ENCODE assay signal across 11 cellular contexts in genomic region chr16:84520778-84521770, GRCh38. TPM values are rescaled to one million over a fixed set of nuclear protein-coding genes. Genes with fewer than 3 reads are reported as not detected.
A peak's percentile ranks its signal among the peaks of the same experiment; 100 is the strongest.
DNase-seq lines count a peak whose midpoint lies in the region; ATAC-seq and TF ChIP-seq lines count a peak whose summit lies in the region.
"Had no signal": no experiment of that assay in that cellular context is flagged by ENCODE, and none has a peak within 500 bp of the region (broad histone marks: within the 10 kb centered on the region; RNA-seq: fewer than 3 reads in every experiment).

No MANE protein-coding gene starts in this region.

- no peaks in the 10 kb centered on the region for H4K20me1 ChIP-seq in mammary epithelial cell (ENCODE audit: insufficient read depth, low read length)

- H3K4me1 ChIP-seq in mammary epithelial cell (ENCODE audit: insufficient read depth, low read length) (peaks cover 19% of the 10 kb centered on the region), upper lobe of right lung (no peaks in the 10 kb centered on the region)
- H3K4me1 ChIP-seq in effector memory CD4-positive, alpha-beta T cell (ENCODE audit: control insufficient read depth, insufficient read depth, low read length, poor library complexity, severe bottlenecking): peaks cover 8% of the 10 kb centered on the region

- dilution Hi-C loops in mammary epithelial cell (cut with HindIII; ENCODE audit: low sequenced_read_pairs): no loop called here

- peak overlapping the region; percentile 61 for H3K27ac ChIP-seq in mammary epithelial cell (ENCODE audit: insufficient read depth, low read depth, low read length)
- no peak overlapping the region for H3K27ac ChIP-seq in upper lobe of right lung
- H3K27ac ChIP-seq in effector memory CD4-positive, alpha-beta T cell (ENCODE audit: insufficient read depth, low read length, poor library complexity, severe bottlenecking): no peak overlapping the region
- H3K27ac ChIP-seq: dorsolateral prefrontal cortex had no signal

- no peaks in the 10 kb centered on the region for H3K79me2 ChIP-seq in mammary epithelial cell (ENCODE audit: insufficient read depth, low read length)

- no peaks in the 10 kb centered on the region for H3K9me3 ChIP-seq in mammary epithelial cell (replicated peaks; ENCODE audit: insufficient read depth, low read length)
- H3K9me3 ChIP-seq in upper lobe of right lung: no peaks in the 10 kb centered on the region
- no peaks in the 10 kb centered on the region for H3K9me3 ChIP-seq in effector memory CD4-positive, alpha-beta T cell (ENCODE audit: control insufficient read depth, low read length)

- H3K36me3 Mint-ChIP-seq in activated naive CD4-positive, alpha-beta T cell treated with anti-CD3 and anti-CD28 coated beads for 36 hours (ENCODE audit: low read depth): no peaks in the 10 kb centered on the region

- peak; percentile 76 for ATAC-seq in upper lobe of right lung

- H2AFZ ChIP-seq in mammary epithelial cell (ENCODE audit: low read depth, low read length): peak overlapping the region; percentile 69

- H3K4me1 Mint-ChIP-seq in activated naive CD4-positive, alpha-beta T cell treated with anti-CD3 and anti-CD28 coated beads for 36 hours (ENCODE audit: low read depth): peaks cover 43% of the 10 kb centered on the region

- H3K36me3 ChIP-seq in mammary epithelial cell (ENCODE audit: insufficient read depth, low read length) (no peaks in the 10 kb centered on the region), upper lobe of right lung (no peaks in the 10 kb centered on the region)
- no peaks in the 10 kb centered on the region for H3K36me3 ChIP-seq in effector memory CD4-positive, alpha-beta T cell (ENCODE audit: control insufficient read depth, insufficient read depth, low read length)

- no peaks in the 10 kb centered on the region for H3K27me3 Mint-ChIP-seq in activated naive CD4-positive, alpha-beta T cell treated with anti-CD3 and anti-CD28 coated beads for 36 hours (ENCODE audit: low read depth)

- CTCF ChIA-PET in activated naive CD4-positive, alpha-beta T cell treated with anti-CD3 and anti-CD28 coated beads for 36 hours (lab: Charles Lee): interaction anchor here (1.1 kb wide), 1 partner anchor 11 kb away, joined by 4 read pairs; no protein-coding TSS in a partner anchor
- CTCF ChIA-PET in mammary epithelial cell (lab: Charles Lee; ENCODE audit: low non-redundant PET): no interaction called here

- TSS peak; percentile 60 for BruUV-seq in mammary epithelial cell (replicated peaks; lab: Mats Ljungman, UMichigan)

- intact Hi-C loops in activated naive CD4-positive, alpha-beta T cell treated with anti-CD3 and anti-CD28 coated beads for 36 hours (cut with micrococcal nuclease): no loop called here
- intact Hi-C loops in mammary epithelial cell (cut with micrococcal nuclease): no loop called here
- intact Hi-C loops in upper lobe of right lung (cut with DNase I): no loop called here

- peak overlapping the region; percentile 25 for H3K9ac ChIP-seq in mammary epithelial cell (ENCODE audit: insufficient read depth, low read length)

- whole genome bisulfite sequencing in mammary epithelial cell (ENCODE audit: low coverage, missing lambda C conversion rate): 19% methylated on average over 19 of the region's 19 CpGs

- in situ Hi-C loops in mammary epithelial cell (cut with MboI; ENCODE audit: low sequenced_read_pairs in 2 of 2): loop anchor here (25.0 kb wide), 2 partner anchors 191 to 466 kb away; no protein-coding TSS in a partner anchor

- TF ChIP-seq CTCF in mammary epithelial cell (conservative IDR thresholded peaks at IDR 0.05 in 1 of 2, IDR thresholded peaks at IDR 0.05 in 1 of 2; ENCODE audit: extremely low read depth in 1 of 2, insufficient read depth in 1 of 2, low read depth in 1 of 2, low read length in 2 of 2): no peak
- no peak for TF ChIP-seq CTCF in upper lobe of right lung (IDR thresholded peaks at IDR 0.05)

- no peaks in the 10 kb centered on the region for H3K27me3 ChIP-seq in mammary epithelial cell (ENCODE audit: insufficient read depth, low read length)
- H3K27me3 ChIP-seq in upper lobe of right lung: no peaks in the 10 kb centered on the region
- H3K27me3 ChIP-seq in effector memory CD4-positive, alpha-beta T cell (replicated peaks; ENCODE audit: control insufficient read depth, insufficient read depth, low read length, poor library complexity, severe bottlenecking): no peaks in the 10 kb centered on the region
- H3K27me3 ChIP-seq: dorsolateral prefrontal cortex had no signal

- peak; percentile 35 for DNase-seq in activated naive CD4-positive, alpha-beta T cell treated with anti-CD3 and anti-CD28 coated beads for 36 hours
- DNase-seq in activated naive CD4-positive, alpha-beta T cell treated with anti-CD3 and anti-CD28 coated beads, Interleukin-2, amount 50 U/mL, for 16 hours: no peak
- DNase-seq in NCI-H2196 treated with DMSO at 0.1 percent for 48 hours (lab: John Stamatoyannopoulos, UW; ENCODE audit: unreplicated experiment) (peak; percentile 93), mammary epithelial cell (peak; percentile 85), upper lobe of right lung (peak; percentile 72), nucleus accumbens (lab: John Stamatoyannopoulos, UW) (no peak)
- DNase-seq in effector memory CD4-positive, alpha-beta T cell: no peak
- no peak for DNase-seq in activated CD4-positive, CD25-positive, alpha-beta regulatory T cell treated with anti-CD3 and anti-CD28 coated beads, Interleukin-2, amount 50 U/mL, for 72 hours
- DNase-seq: activated CD4-positive, alpha-beta T cell treated with anti-CD3 and anti-CD28 coated beads, Interleukin-2, amount 50 U/mL, for 4 hours; dorsolateral prefrontal cortex; stimulated activated CD4-positive, alpha-beta T cell treated with anti-CD3 and anti-CD28 coated beads, Interleukin-2, amount 100 ng/mL, for 48 hours had no signal

- H3K4me2 ChIP-seq in mammary epithelial cell (ENCODE audit: insufficient read depth, low read depth, low read length): peak overlapping the region; percentile 48

- no peak overlapping the region for H3K4me3 ChIP-seq in mammary epithelial cell (replicated peaks in 1 of 3; ENCODE audit: insufficient read depth in 1 of 3, low read depth in 2 of 3, low read length in 3 of 3)
- H3K4me3 ChIP-seq in upper lobe of right lung: no peak overlapping the region
- no peak overlapping the region for H3K4me3 ChIP-seq in effector memory CD4-positive, alpha-beta T cell (ENCODE audit: insufficient read depth, low read depth, low read length, poor library complexity, severe bottlenecking)
- H3K4me3 ChIP-seq: dorsolateral prefrontal cortex had no signal

- H3K9me3 Mint-ChIP-seq in activated naive CD4-positive, alpha-beta T cell treated with anti-CD3 and anti-CD28 coated beads for 36 hours: no peaks in the 10 kb centered on the region

- H3K27ac Mint-ChIP-seq in activated naive CD4-positive, alpha-beta T cell treated with anti-CD3 and anti-CD28 coated beads for 36 hours: no peak overlapping the region

- no peak overlapping the region for H3K4me3 Mint-ChIP-seq in activated naive CD4-positive, alpha-beta T cell treated with anti-CD3 and anti-CD28 coated beads for 36 hours

RNA-seq across cellular contexts. Expression of gene MEAK7, which starts 16.6 kb away (rescaled TPM):
- total RNA-seq in activated naive CD4-positive, alpha-beta T cell treated with anti-CD3 and anti-CD28 coated beads for 36 hours: 1 to 10 TPM; 6.3 to 7.0 TPM
- total RNA-seq in mammary epithelial cell: 100 to 1,000 TPM in 1 of 2 donors, 10 to 100 TPM in 1; 73.5 to 107 TPM
- 67.1 TPM for polyA plus RNA-seq in mammary epithelial cell
- 84.8 TPM for polyA minus RNA-seq in mammary epithelial cell
- 10.8 TPM for total RNA-seq in upper lobe of right lung

Comparison
In these comparisons a context has a peak if more than half of its experiments do, and no peak if none do; other contexts are left out.
1. DNase-seq: peak in activated naive CD4-positive, alpha-beta T cell treated with anti-CD3 and anti-CD28 coated beads for 36 hours (single experiment), NCI-H2196 treated with DMSO at 0.1 percent for 48 hours (single experiment), mammary epithelial cell (single experiment) and upper lobe of right lung (single experiment); none in activated naive CD4-positive, alpha-beta T cell treated with anti-CD3 and anti-CD28 coated beads, Interleukin-2, amount 50 U/mL, for 16 hours (single experiment), nucleus accumbens (0 of 56), effector memory CD4-positive, alpha-beta T cell (0 of 3) and activated CD4-positive, CD25-positive, alpha-beta regulatory T cell treated with anti-CD3 and anti-CD28 coated beads, Interleukin-2, amount 50 U/mL, for 72 hours (single experiment).